ENCODE assay signal across 8 cellular contexts in the genomic region with DNA sequence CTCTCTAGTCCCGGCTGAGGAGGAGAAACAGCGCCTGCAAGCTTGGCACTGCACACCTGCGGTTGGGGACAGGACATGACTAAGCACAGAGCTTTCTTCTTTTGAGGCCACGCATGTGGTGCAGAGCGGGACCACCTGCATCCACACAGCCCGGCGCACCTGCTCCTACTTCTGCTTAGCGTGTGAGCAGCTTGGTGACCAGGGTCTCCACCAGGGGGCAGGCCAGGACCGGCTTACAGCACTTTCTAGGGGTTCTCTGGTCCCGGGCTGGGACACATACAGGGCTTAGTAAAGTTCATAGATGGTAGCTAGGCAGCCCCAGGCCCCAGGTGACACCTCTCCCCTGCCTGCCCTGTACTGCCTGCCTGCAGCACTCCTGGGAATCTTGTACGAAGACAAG. TPM values are rescaled to one million over a fixed set of nuclear protein-coding genes. Genes with fewer than 3 reads are reported as not detected.
DNase-seq lines count a peak whose midpoint lies in the region; ATAC-seq and TF ChIP-seq lines count a peak whose summit lies in the region.
"Not testable (repeated sequence)": the region's sequence is repeated elsewhere in the genome, so short reads cannot be mapped to it uniquely, and the experiment has no call there.

No MANE protein-coding gene starts in this region.

- H3K36me3 ChIP-seq in effector memory CD4-positive, alpha-beta T cell (ENCODE audit: control insufficient read depth, insufficient read depth, low read length); left lung: not testable (repeated sequence)

- not testable (repeated sequence) for H3K27me3 ChIP-seq in effector memory CD4-positive, alpha-beta T cell (replicated peaks; ENCODE audit: control insufficient read depth, insufficient read depth, low read length, poor library complexity, severe bottlenecking)
- peaks cover 6 to 65% of the 10 kb centered on the region in 2 donors for H3K27me3 ChIP-seq in left lung

- TF ChIP-seq CTCF in left lung (IDR thresholded peaks at IDR 0.05): peak; percentile 39 to 52

- ATAC-seq in left lung: not testable (repeated sequence)

- H3K27ac ChIP-seq in effector memory CD4-positive, alpha-beta T cell (ENCODE audit: insufficient read depth, low read length, poor library complexity, severe bottlenecking); left lung: not testable (repeated sequence)

- not testable (repeated sequence) for H3K4me3 ChIP-seq in effector memory CD4-positive, alpha-beta T cell (ENCODE audit: insufficient read depth, low read depth, low read length, poor library complexity, severe bottlenecking); left lung

- H3K9me3 ChIP-seq in effector memory CD4-positive, alpha-beta T cell (ENCODE audit: control insufficient read depth, low read length); left lung: not testable (repeated sequence)

- not testable (repeated sequence) for H3K4me1 ChIP-seq in effector memory CD4-positive, alpha-beta T cell (ENCODE audit: control insufficient read depth, insufficient read depth, low read length, poor library complexity, severe bottlenecking); left lung

- intact Hi-C loops in left lung (cut with DNase I): not testable (repeated sequence)

- DNase-seq in GM03348 (ENCODE audit: low spot score) (peak; percentile 21), NCI-H1092 (lab: John Stamatoyannopoulos, UW) (peak; percentile 2), SHP77 treated with DMSO at 0.1 percent for 48 hours (lab: John Stamatoyannopoulos, UW) (peak; percentile 27), activated T-cell treated with anti-CD3 and anti-CD28 coated beads for 4 hours (peak; percentile 32), left lung (peak; percentile 68 to 89), ureter (ENCODE audit: low spot score) (peak; percentile 74)
- DNase-seq in effector memory CD4-positive, alpha-beta T cell: peak in 2 of 3 donors; percentile 20 to 31
- peak; percentile 60 to 74 (median 73) for DNase-seq in stimulated activated CD4-positive, alpha-beta T cell treated with anti-CD3 and anti-CD28 coated beads, Interleukin-12 subunit alpha, Interleukin-12 subunit beta, amount 100 ng/mL, for 48 hours (ENCODE audit: low read depth in 2 of 3, low spot score in 1 of 3)

RNA-seq across cellular contexts. Expression of a gene that starts 51.2 kb away (rescaled TPM):
- total RNA-seq in left lung (not detected), ureter (not detected)

Comparison
In these comparisons a context has a peak if more than half of its experiments do, and no peak if none do; other contexts are left out.
1. DNase-seq: peak in every context shown above with its lines; median percentile 78 in left lung; 74 in ureter; 73 in stimulated activated CD4-positive, alpha-beta T cell treated with anti-CD3 and anti-CD28 coated beads, Interleukin-12 subunit alpha, Interleukin-12 subunit beta, amount 100 ng/mL, for 48 hours; 32 in activated T-cell treated with anti-CD3 and anti-CD28 coated beads for 4 hours; 27 in SHP77 treated with DMSO at 0.1 percent for 48 hours; 26 in effector memory CD4-positive, alpha-beta T cell; 21 in GM03348; 2 in NCI-H1092.